ENCODE assay signal across 9 cellular contexts in genomic region chr4:8117278-8117682, GRCh38. TPM values are rescaled to one million over a fixed set of nuclear protein-coding genes. Genes with fewer than 3 reads are reported as not detected.
DNase-seq lines count a peak whose midpoint lies in the region; ATAC-seq and TF ChIP-seq lines count a peak whose summit lies in the region.
"Had no signal": no experiment of that assay in that cellular context is flagged by ENCODE, and none has a peak within 500 bp of the region (broad histone marks: within the 10 kb centered on the region; RNA-seq: fewer than 3 reads in every experiment).

No MANE protein-coding gene starts in this region.

- peak; percentile 48 to 49 for ATAC-seq in naive B cell (ENCODE audit: low read depth in 2 of 2)
- no peak for ATAC-seq in GM21786 (IDR thresholded peaks at IDR 0.05; ENCODE audit: unreplicated experiment)

- no peaks in the 10 kb centered on the region for H3K9me3 ChIP-seq in OCI-LY7 (ENCODE audit: low read length)

- H4K20me1 ChIP-seq in OCI-LY7 (ENCODE audit: insufficient read depth, low read length): no peaks in the 10 kb centered on the region

- H3K27ac ChIP-seq in OCI-LY7 (ENCODE audit: low read depth, low read length, poor library complexity, severe bottlenecking) (no peak overlapping the region), brain microvascular endothelial cell (no peak overlapping the region)

- DNase-seq in activated effector memory CD4-positive, alpha-beta T cell treated with anti-CD3 and anti-CD28 coated beads, Interleukin-2, amount 50 U/mL, for 16 hours: peak; percentile 65
- no peak for DNase-seq in activated effector memory CD4-positive, alpha-beta T cell treated with Interleukin-2 at 50 U/mL for 16 hours
- DNase-seq in OCI-LY7 (ENCODE audit: low spot score) (peak; percentile 88), brain microvascular endothelial cell (peak; percentile 37), naive B cell (peak; percentile 25), GM20000 (ENCODE audit: low spot score) (no peak), medulla oblongata (ENCODE audit: extremely low spot score) (no peak)

- intact Hi-C loops in OCI-LY7 (cut with micrococcal nuclease; ENCODE audit: unreplicated experiment): no loop called here

- TF ChIP-seq CTCF in OCI-LY7 (conservative IDR thresholded peaks at IDR 0.05; ENCODE audit: low read length) (no peak), brain microvascular endothelial cell (IDR thresholded peaks at IDR 0.05; ENCODE audit: low read depth, low read length, missing control alignments) (no peak), GM20000 (IDR thresholded peaks at IDR 0.05; ENCODE audit: extremely low read depth, missing control alignments) (no peak)

- H3K4me1 ChIP-seq in OCI-LY7 (ENCODE audit: insufficient read depth, low read length, poor library complexity, severe bottlenecking): peaks cover 4% of the 10 kb centered on the region

- no peaks in the 10 kb centered on the region for H3K27me3 ChIP-seq in brain microvascular endothelial cell (replicated peaks)

- no peaks in the 10 kb centered on the region for H3K36me3 Mint-ChIP-seq in naive B cell
- H3K36me3 Mint-ChIP-seq: naive thymus-derived CD8-positive, alpha-beta T cell had no signal

- H3K9me2 ChIP-seq in OCI-LY7 (ENCODE audit: insufficient read depth, low read length): no peaks in the 10 kb centered on the region

- BruUV-seq in OCI-LY7 (replicated peaks; lab: Mats Ljungman, UMichigan): no TSS peak

- H2AFZ ChIP-seq in OCI-LY7 (ENCODE audit: low read length): peak overlapping the region; percentile 62; the same call in 1 of the 2 replicates

- H3K4me2 ChIP-seq in OCI-LY7 (ENCODE audit: low read length): no peak overlapping the region

- CTCF ChIA-PET in OCI-LY7 (lab: Charles Lee; ENCODE audit: unreplicated experiment): no interaction called here

- H3K27ac Mint-ChIP-seq in naive B cell: peak overlapping the region in 2 of 6 donors; percentile 6 to 30

- H3K9me3 Mint-ChIP-seq in naive B cell: peaks cover 0 to 7% (median 3%) of the 10 kb centered on the region in 7 donors
- H3K9me3 Mint-ChIP-seq: naive thymus-derived CD8-positive, alpha-beta T cell had no signal

- H3K36me3 ChIP-seq in OCI-LY7 (ENCODE audit: insufficient read depth, low read length) (no peaks in the 10 kb centered on the region), brain microvascular endothelial cell (replicated peaks) (no peaks in the 10 kb centered on the region)

- H3K4me3 ChIP-seq in OCI-LY7 (ENCODE audit: low read depth, low read length, poor library complexity, severe bottlenecking) (no peak overlapping the region), brain microvascular endothelial cell (ENCODE audit: low read depth, low read length) (no peak overlapping the region)

- POLR2A ChIA-PET in OCI-LY7 (lab: Charles Lee): interaction anchor here (0.7 to 1.3 kb wide), 2 partner anchors 14 to 67 kb away, joined by 3 read pairs; no protein-coding TSS in a partner anchor

- H3K79me2 ChIP-seq in OCI-LY7 (ENCODE audit: insufficient read depth, low read depth, low read length): no peaks in the 10 kb centered on the region

- in situ Hi-C loops in brain microvascular endothelial cell (cut with HindIII; ENCODE audit: low pct_ligation_motif_present, low sequenced_read_pairs): no loop called here

- H3K27me3 Mint-ChIP-seq in naive B cell: peaks cover 7 to 45% (median 17%) of the 10 kb centered on the region in 3 donors

- H3K4me1 Mint-ChIP-seq in naive B cell: peaks cover 2 to 21% (median 6%) of the 10 kb centered on the region in 3 donors

- H3K4me3 Mint-ChIP-seq in naive B cell: peak overlapping the region in 2 of 8 donors; percentile 23 to 37

RNA-seq across cellular contexts. Expression of gene ABLIM2, which starts 41.3 kb away (rescaled TPM):
- 0.23 and 0.76 TPM in 2 replicates for total RNA-seq in OCI-LY7 (2014; rRNA removed; shearing (Covaris generic))
- total RNA-seq in OCI-LY7 (2022): 0.72 TPM in 1 of 2 replicates, not detected in the other
- polyA plus RNA-seq in naive B cell (ENCODE audit: low read depth in 6 of 6): 1 to 10 TPM in 3 of 6 donors, under 1 TPM in 3; 0.52 to 3.4 (median 1.1) TPM

Comparison
In these comparisons a context has a peak if more than half of its experiments do, and no peak if none do; other contexts are left out.
1. DNase-seq: peak in activated effector memory CD4-positive, alpha-beta T cell treated with anti-CD3 and anti-CD28 coated beads, Interleukin-2, amount 50 U/mL, for 16 hours (single experiment), OCI-LY7 (single experiment), brain microvascular endothelial cell (single experiment) and naive B cell (single experiment); none in activated effector memory CD4-positive, alpha-beta T cell treated with Interleukin-2 at 50 U/mL for 16 hours (single experiment), GM20000 (single experiment) and medulla oblongata (single experiment).